8 cellular contexts compared by ENCODE assay signal in genomic region chr7:132655071-132655761, GRCh38.
DNase-seq lines count a peak whose midpoint lies in the region; ATAC-seq and TF ChIP-seq lines count a peak whose summit lies in the region.

No MANE protein-coding gene starts in this region.

- DNase-seq in A673 (ENCODE audit: low spot score) (peak; percentile 95), non-pigmented ciliary epithelial cell (ENCODE audit: low read depth) (peak; percentile 36), esophagus squamous epithelium (lab: John Stamatoyannopoulos, UW) (no peak), NAMALWA (ENCODE audit: low spot score) (no peak)
- peak; percentile 6 to 8 for DNase-seq in activated CD4-positive, alpha-beta T cell treated with anti-CD3 and anti-CD28 coated beads, Interleukin-2, amount 50 U/mL, for 4 hours

- ATAC-seq in HG03097 (IDR thresholded peaks at IDR 0.05; ENCODE audit: low FRiP score, unreplicated experiment) (peak; percentile 38), esophagus mucosa (peak; percentile 20), HG02623 (IDR thresholded peaks at IDR 0.05; ENCODE audit: unreplicated experiment) (no peak)

- H3K27me3 ChIP-seq in A673 (replicated peaks; ENCODE audit: insufficient read depth, low read depth, low read length, poor library complexity) (no peaks in the 10 kb centered on the region), esophagus squamous epithelium (peaks cover 0 to 3% (median 0%) of the 10 kb centered on the region in 4 donors)

- BruUV-seq in A673 (replicated peaks; lab: Mats Ljungman, UMichigan): no TSS peak

- CTCF ChIA-PET in A673 (lab: Charles Lee): no interaction called here

- no peak for TF ChIP-seq POLR2A in esophagus squamous epithelium (IDR thresholded peaks at IDR 0.05)

- H3K36me3 ChIP-seq in A673 (ENCODE audit: insufficient read depth, low read length, poor library complexity, severe bottlenecking): no peaks in the 10 kb centered on the region
- H3K36me3 ChIP-seq in esophagus squamous epithelium: no peaks in the 10 kb centered on the region

- WGBS in esophagus squamous epithelium, 2 donors: 6 to 11% methylated on average over 11 of the region's 13 CpGs

- peaks cover 31% of the 10 kb centered on the region for H3K4me1 ChIP-seq in A673 (ENCODE audit: insufficient read depth, low read length, poor library complexity, severe bottlenecking)
- H3K4me1 ChIP-seq in esophagus squamous epithelium: peaks cover 0 to 9% (median 0%) of the 10 kb centered on the region in 3 donors

- H3K4me3 ChIP-seq in A673 (ENCODE audit: low read depth, low read length, poor library complexity, severe bottlenecking) (peak overlapping the region; percentile 12), esophagus squamous epithelium (peak overlapping the region in 2 of 4 donors; percentile 1 to 30)

- no peaks in the 10 kb centered on the region for H3K9me3 ChIP-seq in A673 (ENCODE audit: low read depth, low read length, poor library complexity, severe bottlenecking)
- no peaks in the 10 kb centered on the region for H3K9me3 ChIP-seq in esophagus squamous epithelium

- TF ChIP-seq CTCF in A673 (conservative IDR thresholded peaks at IDR 0.05; ENCODE audit: low read depth, low read length): no peak
- TF ChIP-seq CTCF in esophagus squamous epithelium (IDR thresholded peaks at IDR 0.05): no peak

- POLR2A ChIA-PET in A673 (lab: Charles Lee; ENCODE audit: low non-redundant PET): interaction anchor here (0.7 kb wide), 1 partner anchor 578 kb away, joined by 6 read pairs; no protein-coding TSS in a partner anchor

- intact Hi-C loops in A673 (cut with micrococcal nuclease; ENCODE audit: unreplicated experiment): no loop called here
- intact Hi-C loops in esophagus squamous epithelium (cut with DNase I): no loop called here

- H3K27ac ChIP-seq in A673 (ENCODE audit: low read depth, low read length, poor library complexity, severe bottlenecking): peak overlapping the region; percentile 79
- H3K27ac ChIP-seq in esophagus squamous epithelium: peak overlapping the region in 2 of 4 donors; percentile 44 to 46

Comparison
In these comparisons a context has a peak if more than half of its experiments do, and no peak if none do; other contexts are left out.
1. DNase-seq: peak in A673 (single experiment), activated CD4-positive, alpha-beta T cell treated with anti-CD3 and anti-CD28 coated beads, Interleukin-2, amount 50 U/mL, for 4 hours (2 of 2) and non-pigmented ciliary epithelial cell (single experiment); none in esophagus squamous epithelium (single experiment) and NAMALWA (single experiment).